ENCODE assay signal across 14 cellular contexts in the genomic region with DNA sequence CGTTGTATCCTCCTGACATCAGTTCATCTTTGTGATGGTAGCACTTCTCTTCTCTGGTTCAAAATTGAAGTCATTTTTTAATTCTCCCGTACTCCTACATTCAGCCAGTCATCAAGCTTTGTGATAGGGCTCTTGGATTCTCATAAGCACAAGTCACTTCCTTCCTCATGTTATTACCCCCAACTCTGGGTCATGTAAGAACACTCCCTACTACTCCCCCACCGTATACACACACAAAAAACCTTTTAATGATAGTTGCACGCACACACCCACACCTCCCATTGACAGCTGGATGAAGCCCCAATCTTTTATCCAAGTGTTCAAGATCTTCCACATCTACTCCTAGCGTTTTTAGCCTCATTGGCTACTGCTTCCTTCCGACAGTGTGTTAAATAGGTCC. TPM values are rescaled to one million over a fixed set of nuclear protein-coding genes. Genes with fewer than 3 reads are reported as not detected.
DNase-seq lines count a peak whose midpoint lies in the region; ATAC-seq, FAIRE-seq and TF ChIP-seq lines count a peak whose summit lies in the region.
"Had no signal": no experiment of that assay in that cellular context is flagged by ENCODE, and none has a peak within 500 bp of the region (broad histone marks: within the 10 kb centered on the region; RNA-seq: fewer than 3 reads in every experiment).

No MANE protein-coding gene starts in this region.

- H3K4me1 Mint-ChIP-seq in CD14-positive monocyte (peaks cover 60% of the 10 kb centered on the region), activated B cell treated with CpG ODN at 0.5 μM for 24 hours (peaks cover 52% of the 10 kb centered on the region)

- H3K4me1 ChIP-seq in Karpas-422 (ENCODE audit: low read length) = peaks cover 36% of the 10 kb centered on the region
- peaks cover 4 to 24% of the 10 kb centered on the region in 2 donors for H3K4me1 ChIP-seq in lung (ENCODE audit: control insufficient read depth in 2 of 2, insufficient read depth in 2 of 2, low read length in 2 of 2)
- peaks cover 58% of the 10 kb centered on the region for H3K4me1 ChIP-seq in vagina
- peaks cover 0 to 9% of the 10 kb centered on the region in 2 donors for H3K4me1 ChIP-seq in small intestine (ENCODE audit: control insufficient read depth in 2 of 2, insufficient read depth in 1 of 2, low read depth in 1 of 2, low read length in 1 of 2)

- WGBS in lung, 2 donors = 41 to 57% methylated on average over 6 of the region's 6 CpGs
- WGBS in small intestine, 3 donors = 73 to 77% (median 76%) methylated on average over 6 of the region's 6 CpGs

- no peak for FAIRE-seq in small intestine (lab: Jason Lieb, UNC)

- H3K27ac ChIP-seq in Karpas-422 (ENCODE audit: low read length) (peak overlapping the region; percentile 37; the same call in 1 of the 2 replicates), lung (ENCODE audit: low read depth in 1 of 2, low read length in 1 of 2) (peak overlapping the region; percentile 28 to 82), vagina (no peak overlapping the region), small intestine (ENCODE audit: low read depth in 1 of 2, low read length in 1 of 2) (peak overlapping the region in 1 of 2 donors; percentile 22), dorsolateral prefrontal cortex (peak overlapping the region in 21 of 59 donors; percentile 3 to 72 (median 31))
- H3K27ac ChIP-seq: VCaP had no signal

- no peak for ATAC-seq in activated B cell treated with CpG ODN at 0.5 μM for 24 hours (ENCODE audit: low read depth)
- no peak for ATAC-seq in lung (ENCODE audit: insufficient read depth, low FRiP score)
- ATAC-seq in HG02610 (IDR thresholded peaks at IDR 0.05; ENCODE audit: unreplicated experiment) = no peak
- ATAC-seq: body of pancreas; stimulated activated effector memory CD8-positive, alpha-beta T cell treated with anti-CD3 and anti-CD28 coated beads, Interleukin-12 subunit alpha, Interleukin-12 subunit beta, amount 100 ng/mL, for 72 hours had no signal

- no peak overlapping the region for H3K4me3 ChIP-seq in Karpas-422 (ENCODE audit: low read length)
- H3K4me3 ChIP-seq in lung = no peak overlapping the region
- H3K4me3 ChIP-seq in vagina = no peak overlapping the region
- H3K4me3 ChIP-seq in small intestine (ENCODE audit: low read depth in 1 of 2, low read length in 2 of 2) = no peak overlapping the region
- H3K4me3 ChIP-seq in dorsolateral prefrontal cortex = no peak overlapping the region
- H3K4me3 ChIP-seq: body of pancreas had no signal

- peaks cover 19 to 22% of the 10 kb centered on the region in 2 donors for H3K36me3 Mint-ChIP-seq in CD14-positive monocyte
- peaks cover 18% of the 10 kb centered on the region for H3K36me3 Mint-ChIP-seq in activated B cell treated with CpG ODN at 0.5 μM for 24 hours (ENCODE audit: low read depth)

- H3K4me3 Mint-ChIP-seq in CD14-positive monocyte (peak overlapping the region; percentile 79 to 86), activated B cell treated with CpG ODN at 0.5 μM for 24 hours (peak overlapping the region; percentile 35)
- H3K4me3 Mint-ChIP-seq: stimulated activated effector memory CD8-positive, alpha-beta T cell treated with anti-CD3 and anti-CD28 coated beads, Interleukin-12 subunit alpha, Interleukin-12 subunit beta, amount 100 ng/mL, for 72 hours had no signal

- POLR2A ChIA-PET in activated B cell treated with CpG ODN at 0.5 μM for 24 hours (lab: Charles Lee) = interaction anchor here (0.5 to 5.2 kb wide), 4 partner anchors 12 to 1746 kb away, joined by 4 to 41 read pairs (median 7); partner anchors contain the start of gene KDM3B

- no peaks in the 10 kb centered on the region for H3K27me3 ChIP-seq in Karpas-422 (ENCODE audit: low read length)
- no peaks in the 10 kb centered on the region for H3K27me3 ChIP-seq in lung (ENCODE audit: control insufficient read depth, insufficient read depth)
- no peaks in the 10 kb centered on the region for H3K27me3 ChIP-seq in vagina
- H3K27me3 ChIP-seq in small intestine (ENCODE audit: control insufficient read depth in 2 of 2, insufficient read depth in 2 of 2, low read length in 2 of 2) = no peaks in the 10 kb centered on the region
- H3K27me3 ChIP-seq in dorsolateral prefrontal cortex = no peaks in the 10 kb centered on the region
- H3K27me3 ChIP-seq: body of pancreas had no signal

- no peaks in the 10 kb centered on the region for H3K9me3 Mint-ChIP-seq in CD14-positive monocyte
- no peaks in the 10 kb centered on the region for H3K9me3 Mint-ChIP-seq in activated B cell treated with CpG ODN at 0.5 μM for 24 hours
- H3K9me3 Mint-ChIP-seq: stimulated activated effector memory CD8-positive, alpha-beta T cell treated with anti-CD3 and anti-CD28 coated beads, Interleukin-12 subunit alpha, Interleukin-12 subunit beta, amount 100 ng/mL, for 72 hours had no signal

- H3K36me3 ChIP-seq in Karpas-422 (ENCODE audit: insufficient read depth, low read length) = no peaks in the 10 kb centered on the region; the same call in 1 of the 2 replicates
- peaks cover 3 to 5% of the 10 kb centered on the region in 2 donors for H3K36me3 ChIP-seq in lung (ENCODE audit: control insufficient read depth in 2 of 2, insufficient read depth in 2 of 2, low read length in 2 of 2)
- H3K36me3 ChIP-seq in vagina = peaks cover 0 to 15% of the 10 kb centered on the region in 2 donors
- H3K36me3 ChIP-seq in small intestine (ENCODE audit: control insufficient read depth in 2 of 2, insufficient read depth in 2 of 2, low read length in 2 of 2) = peaks cover 0 to 3% of the 10 kb centered on the region in 2 donors

- TF ChIP-seq CTCF in CD14-positive monocyte (IDR thresholded peaks at IDR 0.05) (no peak), activated B cell treated with CpG ODN at 0.5 μM for 24 hours (IDR thresholded peaks at IDR 0.05) (no peak), lung (IDR thresholded peaks at IDR 0.05; ENCODE audit: control extremely low read depth, extremely low read depth) (no peak), vagina (IDR thresholded peaks at IDR 0.05) (no peak), dorsolateral prefrontal cortex (IDR thresholded peaks at IDR 0.05 in 54 of 56, conservative IDR thresholded peaks at IDR 0.05 in 2 of 56; ENCODE audit: low read depth in 1 of 56, partially characterized antibody in 56 of 56) (no peak)

- TF ChIP-seq POLR2A in vagina (IDR thresholded peaks at IDR 0.05) = no peak

- H3K9ac ChIP-seq in Karpas-422 (ENCODE audit: low read length) = no peak overlapping the region

- H3K27ac Mint-ChIP-seq in CD14-positive monocyte = peak overlapping the region; percentile 96 to 100 (median 99)
- H3K27ac Mint-ChIP-seq in activated B cell treated with CpG ODN at 0.5 μM for 24 hours = peak overlapping the region; percentile 42
- H3K27ac Mint-ChIP-seq: stimulated activated effector memory CD8-positive, alpha-beta T cell treated with anti-CD3 and anti-CD28 coated beads, Interleukin-12 subunit alpha, Interleukin-12 subunit beta, amount 100 ng/mL, for 72 hours had no signal

- intact Hi-C loops in CD14-positive monocyte (cut with micrococcal nuclease) = loop anchor here (2.0 kb wide), 1 partner anchor 16 kb away; the partner anchor contains the start of gene KDM3B (in 2 of the 2)
- intact Hi-C loops in activated B cell treated with CpG ODN at 0.5 μM for 24 hours (cut with micrococcal nuclease) = loop anchor here (1.0 kb wide), 1 partner anchor 16 kb away; no protein-coding TSS in a partner anchor
- intact Hi-C loops in vagina (cut with DNase I) = no loop called here
- intact Hi-C loops in dorsolateral prefrontal cortex (cut with DNase I) = no loop called here

- H3K9me3 ChIP-seq in Karpas-422 (ENCODE audit: low read length) (no peaks in the 10 kb centered on the region), lung (ENCODE audit: control insufficient read depth in 2 of 2, insufficient read depth in 1 of 2, low read length in 1 of 2) (no peaks in the 10 kb centered on the region), vagina (no peaks in the 10 kb centered on the region), small intestine (ENCODE audit: control insufficient read depth, low read depth) (no peaks in the 10 kb centered on the region)
- H3K9me3 ChIP-seq: body of pancreas had no signal

- H3K27me3 Mint-ChIP-seq in CD14-positive monocyte (ENCODE audit: low read depth in 3 of 3) (peaks cover 0 to 1% (median 0%) of the 10 kb centered on the region in 3 donors), activated B cell treated with CpG ODN at 0.5 μM for 24 hours (no peaks in the 10 kb centered on the region)

- H3K9me2 ChIP-seq in Karpas-422 (replicated peaks; ENCODE audit: insufficient read depth, low read length) = no peaks in the 10 kb centered on the region

- H3K79me2 ChIP-seq in Karpas-422 (ENCODE audit: low read length) = peaks cover 90% of the 10 kb centered on the region

- DNase-seq in CD14-positive monocyte (ENCODE audit: low spot score) = no peak
- DNase-seq in Karpas-422 = no peak
- no peak for DNase-seq in activated B cell treated with CpG ODN at 0.5 μM for 24 hours
- DNase-seq in lung (ENCODE audit: low spot score) = no peak
- DNase-seq in vagina (ENCODE audit: extremely low spot score in 2 of 2) = no peak
- DNase-seq in small intestine = no peak
- DNase-seq in dorsolateral prefrontal cortex = no peak
- DNase-seq: NCI-H1694 treated with DMSO at 0.1 percent for 48 hours; posterior cingulate gyrus; stimulated activated CD4-positive, alpha-beta T cell treated with anti-CD3 and anti-CD28 coated beads, Interleukin-2, amount 100 ng/mL, for 24 hours had no signal

- peak overlapping the region; percentile 8 for H3K4me2 ChIP-seq in Karpas-422 (ENCODE audit: low read depth, low read length, poor library complexity, severe bottlenecking)

- no peak overlapping the region for H2AFZ ChIP-seq in Karpas-422 (ENCODE audit: low read length)

- CTCF ChIA-PET in activated B cell treated with CpG ODN at 0.5 μM for 24 hours (lab: Charles Lee) = interaction anchor here (7.6 kb wide), 1 partner anchor 16 kb away, joined by 61 read pairs; the partner anchor contains the start of gene KDM3B

- H4K20me1 ChIP-seq in Karpas-422 (ENCODE audit: insufficient read depth, low read depth, low read length) = peaks cover 9% of the 10 kb centered on the region

RNA-seq across cellular contexts. Expression of gene KDM3B, which starts 16.8 kb away (rescaled TPM):
- polyA plus RNA-seq in CD14-positive monocyte = 10 to 100 TPM; 11.7 to 17.4 TPM
- 44.9 and 56.3 TPM in 2 replicates for total RNA-seq in Karpas-422 (2014; rRNA removed; shearing (Covaris generic); ENCODE audit: low replicate concordance)
- 85.5 and 94.0 TPM in 2 replicates for total RNA-seq in activated B cell treated with CpG ODN at 0.5 μM for 24 hours
- 10 to 100 TPM; 49.6 to 92.7 TPM for total RNA-seq in lung
- 10 to 100 TPM; 17.7 to 25.4 TPM for polyA plus RNA-seq in lung
- total RNA-seq in vagina = 48.6 TPM
- polyA plus RNA-seq in small intestine = 10 to 100 TPM; 18.6 to 26.8 (median 23.5) TPM
- 10 to 100 TPM; 50.2 to 81.2 (median 66.4) TPM for total RNA-seq in dorsolateral prefrontal cortex

RNA-seq across cellular contexts. Expression of gene FAM53C, which starts 31.2 kb away (rescaled TPM):
- 10 to 100 TPM; 24.9 to 28.7 TPM for polyA plus RNA-seq in CD14-positive monocyte
- total RNA-seq in Karpas-422 (2014; rRNA removed; shearing (Covaris generic); ENCODE audit: low replicate concordance) = 48.2 and 62.8 TPM in 2 replicates
- total RNA-seq in activated B cell treated with CpG ODN at 0.5 μM for 24 hours = 23.5 and 24.9 TPM in 2 replicates
- total RNA-seq in lung = 10 to 100 TPM; 22.2 to 28.0 TPM
- 10 to 100 TPM in 1 of 2 donors, 1 to 10 TPM in 1; 8.2 to 19.9 TPM for polyA plus RNA-seq in lung
- 17.4 TPM for total RNA-seq in vagina
- 10 to 100 TPM in 1 of 3 donors, 1 to 10 TPM in 2; 5.4 to 10.3 (median 6.7) TPM for polyA plus RNA-seq in small intestine
- 10 to 100 TPM; 31.8 to 57.6 (median 42.1) TPM for total RNA-seq in dorsolateral prefrontal cortex

RNA-seq across cellular contexts. Expression of gene CDC25C, which starts 37.6 kb away (rescaled TPM):
- polyA plus RNA-seq in CD14-positive monocyte = not detected
- total RNA-seq in Karpas-422 (2014; rRNA removed; shearing (Covaris generic); ENCODE audit: low replicate concordance) = 6.1 and 11.1 TPM in 2 replicates
- 0.42 TPM in 1 of 2 replicates, not detected in the other for total RNA-seq in activated B cell treated with CpG ODN at 0.5 μM for 24 hours
- total RNA-seq in lung = 1 to 10 TPM in 1 of 2 donors, under 1 TPM in 1; 0.25 to 3.0 TPM
- polyA plus RNA-seq in lung = under 1 TPM; 0.26 to 0.55 TPM
- 2.0 TPM for total RNA-seq in vagina
- 1 to 10 TPM in 2 of 3 donors, under 1 TPM in 1; 0.54 to 8.8 (median 4.2) TPM for polyA plus RNA-seq in small intestine
- total RNA-seq in dorsolateral prefrontal cortex = 1 to 10 TPM in 6 of 120 experiments, under 1 TPM in 37, not detected in 77; 0.23 to 1.5 (median 0.50) TPM
- total RNA-seq: body of pancreas had no signal

Comparison
In these comparisons a context has a peak if more than half of its experiments do, and no peak if none do; other contexts are left out.
1. intact Hi-C loops: an anchor here in CD14-positive monocyte (2.0 kb wide) and activated B cell treated with CpG ODN at 0.5 μM for 24 hours (1.0 kb wide); none called in vagina and dorsolateral prefrontal cortex.